In the genomic region with DNA sequence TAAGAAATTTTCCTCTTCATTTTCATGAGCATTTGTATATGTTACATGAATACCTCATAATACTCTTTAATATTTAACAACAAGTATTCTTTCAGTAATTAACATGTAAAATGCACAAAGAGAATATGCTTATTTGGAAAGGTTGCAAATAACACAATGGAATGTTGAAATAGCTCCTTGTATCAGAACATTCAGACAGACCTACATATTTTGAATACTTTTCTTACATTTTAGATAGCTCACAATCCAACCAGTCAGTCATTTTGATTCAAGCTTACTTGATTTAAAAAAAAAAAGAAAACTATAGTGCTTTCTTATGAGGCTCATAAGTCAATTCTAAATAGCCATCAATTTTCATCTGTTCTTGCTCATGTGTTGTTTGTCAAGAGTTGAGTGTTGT, we compare ENCODE assay signal across 22 cellular contexts.
DNase-seq lines count a peak whose midpoint lies in the region; ATAC-seq, FAIRE-seq and TF ChIP-seq lines count a peak whose summit lies in the region.
"Had no signal": no experiment of that assay in that cellular context is flagged by ENCODE, and none has a peak within 500 bp of the region (broad histone marks: within the 10 kb centered on the region; RNA-seq: fewer than 3 reads in every experiment).

No MANE protein-coding gene starts in this region.

- peak overlapping the region; percentile 50 for H3K9ac ChIP-seq in adipocyte (ENCODE audit: low read length)

- peaks cover 21% of the 10 kb centered on the region for H3K4me1 ChIP-seq in adipocyte (ENCODE audit: control insufficient read depth, insufficient read depth, low read length)

- ATAC-seq in omental fat pad (ENCODE audit: low FRiP score), result no peak
- ATAC-seq: HepG2 had no signal

- intact Hi-C loops in head of caudate nucleus (cut with DNase I), result no loop called here

- peak overlapping the region; percentile 31 for H3K4me3 ChIP-seq in adipocyte (ENCODE audit: low read length)
- H3K4me3 ChIP-seq in choroid plexus epithelial cell (ENCODE audit: low read depth, low read length), result no peak overlapping the region
- H3K4me3 ChIP-seq in fibroblast of the aortic adventitia (ENCODE audit: low read depth, low read length), result no peak overlapping the region

- DNase-seq in adipocyte (ENCODE audit: low read depth) (peak; percentile 47), choroid plexus epithelial cell (ENCODE audit: low read depth) (peak; percentile 51), fibroblast of the aortic adventitia (ENCODE audit: low read depth) (peak; percentile 46), omental fat pad (ENCODE audit: low spot score) (no peak), head of caudate nucleus (no peak), GOT3 (lab: John Stamatoyannopoulos, UW) (no peak)
- no peak for DNase-seq in activated naive CD4-positive, alpha-beta T cell (lab: John Stamatoyannopoulos, UW)
- DNase-seq: 8988T; C1 segment of cervical spinal cord; CD4-positive, alpha-beta T cell; DMS153; DMS79 treated with DMSO at 0.1 percent for 48 hours; HCEC 1CT; HFFc6 had no signal

- TF ChIP-seq CTCF in choroid plexus epithelial cell (conservative IDR thresholded peaks at IDR 0.05; ENCODE audit: low read depth, low read length) (no peak), fibroblast of the aortic adventitia (IDR thresholded peaks at IDR 0.05; ENCODE audit: insufficient read depth, low read length) (no peak), omental fat pad (IDR thresholded peaks at IDR 0.05) (no peak)

- no peaks in the 10 kb centered on the region for H3K9me3 ChIP-seq in adipocyte (ENCODE audit: control insufficient read depth, low read length)

- no peaks in the 10 kb centered on the region for H3K27me3 ChIP-seq in adipocyte (replicated peaks; ENCODE audit: control insufficient read depth, insufficient read depth, low read length)

- peak; percentile 19 for FAIRE-seq in A204.1 (lab: Jason Lieb, UNC)
- FAIRE-seq: D721Med, G401.6, GM12891, GM19239, H1, HepG2, HTR-8/SVneo had no signal

- no peaks in the 10 kb centered on the region for H3K36me3 ChIP-seq in adipocyte (ENCODE audit: control insufficient read depth, insufficient read depth, low read length, severe bottlenecking)

Comparison
In these comparisons a context has a peak if more than half of its experiments do, and no peak if none do; other contexts are left out.
1. DNase-seq: peak in adipocyte (single experiment), choroid plexus epithelial cell (single experiment) and fibroblast of the aortic adventitia (single experiment); none in omental fat pad (single experiment), head of caudate nucleus (0 of 42), activated naive CD4-positive, alpha-beta T cell (0 of 4) and GOT3 (single experiment).